ENCODE assay signal across 16 cellular contexts in genomic region chr9:7089794-7090193, GRCh38.
DNase-seq lines count a peak whose midpoint lies in the region; ATAC-seq and TF ChIP-seq lines count a peak whose summit lies in the region.
"Had no signal": no experiment of that assay in that cellular context is flagged by ENCODE, and none has a peak within 500 bp of the region (broad histone marks: within the 10 kb centered on the region; RNA-seq: fewer than 3 reads in every experiment).

No MANE protein-coding gene starts in this region.

- H3K36me3 ChIP-seq in left ventricle myocardium inferior: peaks cover 6% of the 10 kb centered on the region

- H3K4me3 ChIP-seq in left ventricle myocardium inferior: no peak overlapping the region

- peak; percentile 49 for ATAC-seq in HG02852 (IDR thresholded peaks at IDR 0.05; ENCODE audit: unreplicated experiment)

- no peak for TF ChIP-seq CTCF in left ventricle myocardium inferior (IDR thresholded peaks at IDR 0.05; ENCODE audit: borderline replicate concordance)

- no peak for DNase-seq in left ventricle myocardium inferior
- no peak for DNase-seq in cardiac septum (ENCODE audit: low spot score)
- peak; percentile 11 for DNase-seq in iPS-NIHi11 (ENCODE audit: low spot score)
- DNase-seq in caudate nucleus (lab: John Stamatoyannopoulos, UW): no peak
- no peak for DNase-seq in activated CD8-positive, alpha-beta memory T cell treated with anti-CD3 and anti-CD28 coated beads, Interleukin-2, amount 50 U/mL, for 4 hours
- DNase-seq in NCI-H1092 treated with DMSO at 0.1 percent for 48 hours (lab: John Stamatoyannopoulos, UW): no peak
- DNase-seq: AML-193; CD4-positive, CD25-positive, alpha-beta regulatory T cell; DMS53; Karpas-422; NCI-H1417 treated with DMSO at 0.1 percent for 48 hours; NCI-H2029; NCI-H226; NCI-H774; SIG-M5 had no signal

- H3K27ac ChIP-seq in left ventricle myocardium inferior (replicated peaks) (peak overlapping the region; percentile 11), caudate nucleus (ENCODE audit: low read depth, low read length) (no peak overlapping the region)

- no peaks in the 10 kb centered on the region for H3K9me3 ChIP-seq in left ventricle myocardium inferior (replicated peaks)

- H3K4me1 ChIP-seq in left ventricle myocardium inferior: peaks cover 14% of the 10 kb centered on the region

- H3K27me3 ChIP-seq in left ventricle myocardium inferior (ENCODE audit: low read depth): no peaks in the 10 kb centered on the region

- intact Hi-C loops in left ventricle myocardium inferior (cut with micrococcal nuclease) (no loop called here), cardiac septum (cut with DNase I) (no loop called here)
